ENCODE assay signal across 30 cellular contexts in genomic region chr16:86602521-86602920, GRCh38.
"Had no signal": no experiment of that assay in that cellular context is flagged by ENCODE, and none has a peak within 500 bp of the region (broad histone marks: within the 10 kb centered on the region; RNA-seq: fewer than 3 reads in every experiment).

No MANE protein-coding gene starts in this region.

- H3K36me3 ChIP-seq: colonic mucosa, esophagus squamous epithelium, heart right ventricle, lower lobe of right lung, prostate gland, right atrium auricular region, transverse colon, upper lobe of right lung, uterus had no signal

- ATAC-seq: heart right ventricle; left cardiac atrium; left ventricle myocardium superior; lower lobe of right lung; mucosa of descending colon; sciatic nerve; stimulated activated effector memory CD8-positive, alpha-beta T cell treated with anti-CD3 and anti-CD28 coated beads, Interleukin-12 subunit alpha, Interleukin-12 subunit beta, amount 100 ng/mL, for 72 hours; stimulated activated naive CD8-positive, alpha-beta T cell treated with anti-CD3 and anti-CD28 coated beads, Interleukin-15, Interleukin-2, amounts not matched to agents 100 U/mL and 50 U/mL, for 24 hours; upper lobe of right lung had no signal

- H3K27me3 ChIP-seq: colonic mucosa, right atrium auricular region, testis, uterus had no signal

- H3K4me2 ChIP-seq: smooth muscle cell had no signal

- H3K27ac ChIP-seq: colonic mucosa, esophagus squamous epithelium, heart right ventricle, lower lobe of right lung, prostate gland, right atrium auricular region, testis, transverse colon, upper lobe of right lung, uterus had no signal

- H3K27ac Mint-ChIP-seq: mesothelial cell of epicardium; naive B cell; nephron progenitor cell; stimulated activated effector memory CD8-positive, alpha-beta T cell treated with anti-CD3 and anti-CD28 coated beads, Interleukin-12 subunit alpha, Interleukin-12 subunit beta, amount 100 ng/mL, for 72 hours had no signal

- H3K9me3 Mint-ChIP-seq: mesothelial cell of epicardium; stimulated activated effector memory CD8-positive, alpha-beta T cell treated with anti-CD3 and anti-CD28 coated beads, Interleukin-12 subunit alpha, Interleukin-12 subunit beta, amount 100 ng/mL, for 72 hours had no signal

- H3K9me3 ChIP-seq: colonic mucosa, esophagus squamous epithelium, heart right ventricle, lower lobe of right lung, mucosa of descending colon, prostate gland, right atrium auricular region, testis, transverse colon, upper lobe of right lung, uterus had no signal

- H3K4me3 ChIP-seq: colonic mucosa, esophagus squamous epithelium, heart right ventricle, lower lobe of right lung, mucosa of descending colon, prostate gland, right atrium auricular region, smooth muscle cell, testis, transverse colon, upper lobe of right lung, uterus had no signal

- DNase-seq: colonic mucosa; dermis blood vessel endothelial cell; effector memory CD4-positive, alpha-beta T cell; erythroblast; esophagus squamous epithelium; foreskin melanocyte; glutamatergic neuron; heart right ventricle; hippocampal formation; left cardiac atrium; left ventricle myocardium superior; lower lobe of right lung; mucosa of descending colon; naive B cell; nephron progenitor cell; nucleus accumbens; stimulated activated CD4-positive, alpha-beta T cell treated with anti-CD3 and anti-CD28 coated beads, Interleukin-2, amount 100 ng/mL, for 24 hours; stimulated activated CD4-positive, alpha-beta T cell treated with anti-CD3 and anti-CD28 coated beads, Interleukin-4, amount 100 ng/mL, for 24 hours; stimulated activated naive CD8-positive, alpha-beta T cell treated with anti-CD3 and anti-CD28 coated beads, Interleukin-15, Interleukin-2, amounts not matched to agents 100 U/mL and 50 U/mL, for 24 hours; substantia nigra; testis; transverse colon; upper lobe of right lung; uterus had no signal

- H3K4me3 Mint-ChIP-seq: mesothelial cell of epicardium; nephron progenitor cell; stimulated activated effector memory CD8-positive, alpha-beta T cell treated with anti-CD3 and anti-CD28 coated beads, Interleukin-12 subunit alpha, Interleukin-12 subunit beta, amount 100 ng/mL, for 72 hours had no signal

- H3K4me1 ChIP-seq: colonic mucosa, esophagus squamous epithelium, heart right ventricle, lower lobe of right lung, prostate gland, right atrium auricular region, testis, transverse colon, upper lobe of right lung, uterus had no signal

- H3K36me3 Mint-ChIP-seq: mesothelial cell of epicardium; stimulated activated effector memory CD8-positive, alpha-beta T cell treated with anti-CD3 and anti-CD28 coated beads, Interleukin-12 subunit alpha, Interleukin-12 subunit beta, amount 100 ng/mL, for 72 hours had no signal
